ENCODE assay signal across 1 cellular context in the genomic region with DNA sequence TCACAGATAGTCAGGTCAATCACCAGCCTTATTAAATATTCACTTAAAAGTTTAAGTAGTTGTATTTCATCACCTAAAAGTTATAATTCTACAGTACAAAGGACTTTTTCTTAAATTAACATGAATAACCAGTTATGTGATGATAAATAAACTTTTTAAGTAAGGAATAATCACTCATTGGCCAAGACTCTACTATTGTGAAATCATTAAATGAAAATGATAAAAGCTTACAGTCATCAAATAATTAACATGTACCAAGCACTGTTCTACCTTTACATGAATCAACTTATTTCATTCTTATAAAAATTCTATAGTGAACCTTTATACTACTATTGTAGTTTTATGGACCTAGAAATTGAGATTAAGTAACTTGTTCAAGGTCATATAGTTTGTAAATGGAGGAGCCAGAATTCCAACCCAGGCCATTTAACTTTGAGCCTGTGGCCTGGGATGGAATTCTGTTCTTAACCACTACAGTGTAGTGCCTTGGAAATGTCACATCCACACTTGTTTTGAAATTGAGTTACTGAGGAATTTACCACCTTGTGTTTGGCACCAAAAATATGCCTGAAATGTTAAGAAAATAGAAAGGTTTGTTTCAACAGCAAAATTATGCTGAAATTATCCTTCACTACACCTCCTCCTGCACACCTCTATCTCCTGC.
A peak's percentile ranks its signal among the peaks of the same experiment; 100 is the strongest.
TF ChIP-seq lines count a peak whose summit lies in the region.

No MANE protein-coding gene starts in this region.

TF ChIP-seq in HepG2, 621 proteins besides CTCF, POLR2A, EP300 and RAD21:
- TF ChIP-seq CEBPB (IDR thresholded peaks at IDR 0.05; ENCODE audit: borderline replicate concordance, low read depth, low read length) (peak; percentile 47; the same call in 1 of the 2 replicates), SMARCC2 (IDR thresholded peaks at IDR 0.05) (no peak), ELF1 (CRISPR knock-in tag; IDR thresholded peaks at IDR 0.05) (no peak), HMG20B (CRISPR knock-in tag; conservative IDR thresholded peaks at IDR 0.05) (no peak)
